1 cellular context compared by ENCODE assay signal in genomic region chr12:71297930-71298329, GRCh38.
TF ChIP-seq lines count a peak whose summit lies in the region.

No MANE protein-coding gene starts in this region.

TF ChIP-seq in K562, 482 proteins besides CTCF, POLR2A, EP300 and RAD21 (continued from another document):
- TF ChIP-seq HMBOX1 (IDR thresholded peaks at IDR 0.05) (peak; percentile 7; the same call in 1 of the 2 replicates), CEBPG (CRISPR knock-in tag; IDR thresholded peaks at IDR 0.05) (no peak), CEBPG (tag; conservative IDR thresholded peaks at IDR 0.05 in 1 of 2, IDR thresholded peaks at IDR 0.05 in 1 of 2) (peak in 1 of 2 experiments; percentile 40; a peak in 1 of 4 replicates), GMEB1 (CRISPR knock-in tag; IDR thresholded peaks at IDR 0.05) (no peak), CREM (IDR thresholded peaks at IDR 0.05; ENCODE audit: low read depth) (no peak), CAMTA2 (CRISPR knock-in tag; conservative IDR thresholded peaks at IDR 0.05) (no peak), ATF7 (IDR thresholded peaks at IDR 0.05) (no peak), PBX2 (CRISPR knock-in tag; IDR thresholded peaks at IDR 0.05; ENCODE audit: low read depth) (no peak), PBX2 (tag; conservative IDR thresholded peaks at IDR 0.05; ENCODE audit: low read depth) (no peak), COPS2 (conservative IDR thresholded peaks at IDR 0.05) (no peak), STAG1 (CRISPR knock-in tag; IDR thresholded peaks at IDR 0.05; ENCODE audit: borderline replicate concordance) (no peak), ZNF134 (CRISPR knock-in tag; conservative IDR thresholded peaks at IDR 0.05) (no peak), HNRNPK (IDR thresholded peaks at IDR 0.05; ENCODE audit: low read depth, low read length, poor library complexity, severe bottlenecking) (no peak), BACH1 (tag; IDR thresholded peaks at IDR 0.05) (no peak), TFAP4 (CRISPR knock-in tag; IDR thresholded peaks at IDR 0.05; ENCODE audit: borderline replicate concordance) (no peak), CGGBP1 (CRISPR knock-in tag; IDR thresholded peaks at IDR 0.05) (no peak), CEBPB (tag; IDR thresholded peaks at IDR 0.05) (peak; percentile 62; the same call in 1 of the 2 replicates), ZNF778 (CRISPR knock-in tag; IDR thresholded peaks at IDR 0.05) (no peak), EHMT2 (IDR thresholded peaks at IDR 0.05) (no peak), ZNF655 (CRISPR knock-in tag; IDR thresholded peaks at IDR 0.05) (no peak), MEF2D (tag; conservative IDR thresholded peaks at IDR 0.05; ENCODE audit: low read depth) (no peak)
